8 cellular contexts compared by ENCODE assay signal in the genomic region with DNA sequence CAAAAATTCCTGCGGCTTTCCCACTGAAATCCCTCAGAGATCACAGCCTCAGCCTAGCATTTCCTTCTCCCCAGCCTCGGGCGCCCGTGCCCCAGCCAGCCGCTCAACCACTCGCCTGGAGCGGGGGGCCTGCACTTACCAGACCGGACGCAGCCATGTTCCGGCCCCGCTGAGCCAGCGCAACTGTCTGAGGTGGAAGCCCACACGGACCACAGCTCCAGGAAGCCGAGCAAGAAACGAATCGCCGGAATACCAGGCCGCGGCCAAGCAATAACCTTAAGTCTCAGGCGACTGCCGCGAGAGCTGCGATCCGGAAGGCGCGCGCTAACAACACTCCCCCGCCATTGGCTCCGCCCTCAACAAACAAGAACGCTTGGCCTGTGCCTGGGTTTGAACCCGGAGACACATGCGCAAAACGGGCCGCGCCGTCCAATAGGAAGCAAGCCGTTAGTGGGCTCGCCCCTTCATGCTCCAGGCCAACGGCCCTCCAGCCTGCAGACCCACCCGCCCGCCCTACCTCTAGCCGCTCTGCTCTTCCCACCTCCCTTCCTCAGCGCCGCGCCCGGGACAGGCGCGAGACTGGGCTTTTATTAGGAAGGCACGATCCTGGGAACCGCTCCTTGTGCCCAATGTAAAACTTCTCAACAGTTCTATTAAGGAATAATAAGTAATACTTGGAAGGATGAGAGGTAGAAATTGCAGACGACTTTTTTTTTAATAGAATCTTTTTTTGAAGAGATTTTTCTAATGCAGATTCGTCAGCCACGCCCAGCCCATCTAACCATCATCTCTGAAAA. TPM values are rescaled to one million over a fixed set of nuclear protein-coding genes. Genes with fewer than 3 reads are reported as not detected.
DNase-seq lines count a peak whose midpoint lies in the region; ATAC-seq and TF ChIP-seq lines count a peak whose summit lies in the region.

A gene with protein sequence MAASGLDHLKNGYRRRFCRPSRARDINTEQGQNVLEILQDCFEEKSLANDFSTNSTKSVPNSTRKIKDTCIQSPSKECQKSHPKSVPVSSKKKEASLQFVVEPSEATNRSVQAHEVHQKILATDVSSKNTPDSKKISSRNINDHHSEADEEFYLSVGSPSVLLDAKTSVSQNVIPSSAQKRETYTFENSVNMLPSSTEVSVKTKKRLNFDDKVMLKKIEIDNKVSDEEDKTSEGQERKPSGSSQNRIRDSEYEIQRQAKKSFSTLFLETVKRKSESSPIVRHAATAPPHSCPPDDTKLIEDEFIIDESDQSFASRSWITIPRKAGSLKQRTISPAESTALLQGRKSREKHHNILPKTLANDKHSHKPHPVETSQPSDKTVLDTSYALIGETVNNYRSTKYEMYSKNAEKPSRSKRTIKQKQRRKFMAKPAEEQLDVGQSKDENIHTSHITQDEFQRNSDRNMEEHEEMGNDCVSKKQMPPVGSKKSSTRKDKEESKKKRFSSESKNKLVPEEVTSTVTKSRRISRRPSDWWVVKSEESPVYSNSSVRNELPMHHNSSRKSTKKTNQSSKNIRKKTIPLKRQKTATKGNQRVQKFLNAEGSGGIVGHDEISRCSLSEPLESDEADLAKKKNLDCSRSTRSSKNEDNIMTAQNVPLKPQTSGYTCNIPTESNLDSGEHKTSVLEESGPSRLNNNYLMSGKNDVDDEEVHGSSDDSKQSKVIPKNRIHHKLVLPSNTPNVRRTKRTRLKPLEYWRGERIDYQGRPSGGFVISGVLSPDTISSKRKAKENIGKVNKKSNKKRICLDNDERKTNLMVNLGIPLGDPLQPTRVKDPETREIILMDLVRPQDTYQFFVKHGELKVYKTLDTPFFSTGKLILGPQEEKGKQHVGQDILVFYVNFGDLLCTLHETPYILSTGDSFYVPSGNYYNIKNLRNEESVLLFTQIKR (minus strand): TSS at position 305 of the 797 bp plus-strand sequence. CDS start 148 bp downstream, at position 157.

- H3K4me3 Mint-ChIP-seq in activated T-helper 1 cell treated with anti-CD3 and anti-CD28 coated beads, Interleukin-12 subunit alpha, Interleukin-12 subunit beta, Interleukin-2, Interleukin-4 antibody, amounts not matched to agents 30 ng/mL and 10 ng/mL and 1 ng/mL, durations not matched to agents 14 hours and 24 hours and 36 hours, result peak within 1 kb of the TSS; percentile 100
- H3K4me3 Mint-ChIP-seq in naive thymus-derived CD4-positive, alpha-beta T cell, result peak within 1 kb of the TSS; percentile 92 to 100 (median 98)
- H3K4me3 Mint-ChIP-seq in stimulated activated naive B cell treated with anti-CD40 and anti-IgM and Interleukin-4, amounts not matched to agents 10 μg/mL and 1 μg/mL and 100 μg/mL, for 72 hours, result peak within 1 kb of the TSS; percentile 98 to 99

- H3F3A ChIP-seq in GM23248 (ENCODE audit: insufficient read depth), result no peaks in the 10 kb centered on the region

- H2AFZ ChIP-seq in DND-41 (ENCODE audit: low read depth, low read length) (peak within 1 kb of the TSS; percentile 93), GM23248 (peak within 1 kb of the TSS; percentile 97)

- WGBS in GM23248 (ENCODE audit: low coverage in 1 of 2, low lambda C conversion rate in 2 of 2, missing lambda C conversion rate in 2 of 2), 2 experiments, result 1% methylated on average over 42 to 51 of the region's 53 CpGs

- peaks cover 47% of the 10 kb centered on the region for H3K4me1 Mint-ChIP-seq in activated T-helper 1 cell treated with anti-CD3 and anti-CD28 coated beads, Interleukin-12 subunit alpha, Interleukin-12 subunit beta, Interleukin-2, Interleukin-4 antibody, amounts not matched to agents 30 ng/mL and 10 ng/mL and 1 ng/mL, durations not matched to agents 14 hours and 24 hours and 36 hours (ENCODE audit: low read depth)
- H3K4me1 Mint-ChIP-seq in naive thymus-derived CD4-positive, alpha-beta T cell, result peaks cover 16 to 60% (median 40%) of the 10 kb centered on the region in 7 donors
- H3K4me1 Mint-ChIP-seq in stimulated activated naive B cell treated with anti-CD40 and anti-IgM and Interleukin-4, amounts not matched to agents 10 μg/mL and 1 μg/mL and 100 μg/mL, for 72 hours, result peaks cover 8 to 27% of the 10 kb centered on the region in 2 donors

- peak; percentile 96 for ATAC-seq in DND-41 (ENCODE audit: insufficient read depth, low read depth)
- peak; percentile 94 for ATAC-seq in naive thymus-derived CD4-positive, alpha-beta T cell
- ATAC-seq in stimulated activated naive B cell treated with anti-CD40 and anti-IgM and Interleukin-4, amounts not matched to agents 10 μg/mL and 1 μg/mL and 100 μg/mL, for 72 hours (replicated peaks), result peak; percentile 96

- peak within 1 kb of the TSS; percentile 98 for H3K27ac Mint-ChIP-seq in activated T-helper 1 cell treated with anti-CD3 and anti-CD28 coated beads, Interleukin-12 subunit alpha, Interleukin-12 subunit beta, Interleukin-2, Interleukin-4 antibody, amounts not matched to agents 30 ng/mL and 10 ng/mL and 1 ng/mL, durations not matched to agents 14 hours and 24 hours and 36 hours
- peak within 1 kb of the TSS; percentile 98 to 100 (median 100) for H3K27ac Mint-ChIP-seq in naive thymus-derived CD4-positive, alpha-beta T cell
- peak within 1 kb of the TSS; percentile 100 for H3K27ac Mint-ChIP-seq in stimulated activated naive B cell treated with anti-CD40 and anti-IgM and Interleukin-4, amounts not matched to agents 10 μg/mL and 1 μg/mL and 100 μg/mL, for 72 hours

- DNase-seq in DND-41 (peak; percentile 97), GM23248 (peak; percentile 99), Kasumi-1 (lab: John Stamatoyannopoulos, UW) (peak; percentile 98), RPMI7951 (ENCODE audit: low read depth) (peak; percentile 96), fibroblast of gingiva (ENCODE audit: low read depth) (peak; percentile 97)
- peak; percentile 90 for DNase-seq in activated T-helper 1 cell treated with anti-CD3 and anti-CD28 coated beads, Interleukin-12 subunit alpha, Interleukin-12 subunit beta, Interleukin-2, Interleukin-4 antibody, amounts not matched to agents 30 ng/mL and 10 ng/mL and 1 ng/mL, durations not matched to agents 14 hours and 24 hours and 36 hours (ENCODE audit: low spot score)
- peak; percentile 74 to 91 (median 87) for DNase-seq in naive thymus-derived CD4-positive, alpha-beta T cell
- peak; percentile 95 for DNase-seq in stimulated activated naive B cell treated with anti-CD40 and anti-IgM and Interleukin-4, amounts not matched to agents 10 μg/mL and 1 μg/mL and 100 μg/mL, for 72 hours

- TF ChIP-seq CTCF in DND-41 (IDR thresholded peaks at IDR 0.05; ENCODE audit: borderline replicate concordance, extremely low read depth, low read length, poor library complexity, severe bottlenecking), result no peak

- no peaks in the 10 kb centered on the region for H3K27me3 Mint-ChIP-seq in activated T-helper 1 cell treated with anti-CD3 and anti-CD28 coated beads, Interleukin-12 subunit alpha, Interleukin-12 subunit beta, Interleukin-2, Interleukin-4 antibody, amounts not matched to agents 30 ng/mL and 10 ng/mL and 1 ng/mL, durations not matched to agents 14 hours and 24 hours and 36 hours (ENCODE audit: insufficient read depth)
- H3K27me3 Mint-ChIP-seq in naive thymus-derived CD4-positive, alpha-beta T cell, result no peaks in the 10 kb centered on the region
- no peaks in the 10 kb centered on the region for H3K27me3 Mint-ChIP-seq in stimulated activated naive B cell treated with anti-CD40 and anti-IgM and Interleukin-4, amounts not matched to agents 10 μg/mL and 1 μg/mL and 100 μg/mL, for 72 hours

- no peaks in the 10 kb centered on the region for H3K27me3 ChIP-seq in DND-41 (ENCODE audit: insufficient read depth, low read length, poor library complexity)
- no peaks in the 10 kb centered on the region for H3K27me3 ChIP-seq in GM23248 (replicated peaks; ENCODE audit: insufficient read depth)
- no peaks in the 10 kb centered on the region for H3K27me3 ChIP-seq in naive thymus-derived CD4-positive, alpha-beta T cell (ENCODE audit: control insufficient read depth in 2 of 2, insufficient read depth in 2 of 2, low read length in 2 of 2)

- H3K36me3 Mint-ChIP-seq in activated T-helper 1 cell treated with anti-CD3 and anti-CD28 coated beads, Interleukin-12 subunit alpha, Interleukin-12 subunit beta, Interleukin-2, Interleukin-4 antibody, amounts not matched to agents 30 ng/mL and 10 ng/mL and 1 ng/mL, durations not matched to agents 14 hours and 24 hours and 36 hours (ENCODE audit: low read depth), result peaks cover 26% of the 10 kb centered on the region
- peaks cover 0 to 18% (median 6%) of the 10 kb centered on the region in 5 donors for H3K36me3 Mint-ChIP-seq in naive thymus-derived CD4-positive, alpha-beta T cell
- peaks cover 6 to 18% of the 10 kb centered on the region in 2 donors for H3K36me3 Mint-ChIP-seq in stimulated activated naive B cell treated with anti-CD40 and anti-IgM and Interleukin-4, amounts not matched to agents 10 μg/mL and 1 μg/mL and 100 μg/mL, for 72 hours

- peaks cover 33% of the 10 kb centered on the region for H3K36me3 ChIP-seq in DND-41 (ENCODE audit: insufficient read depth, low read length)
- H3K36me3 ChIP-seq in GM23248 (ENCODE audit: low read depth), result 0 out of 2 replicates have a peak, but pooled peaks cover 12% of the 10 kb centered on the region
- H3K36me3 ChIP-seq in naive thymus-derived CD4-positive, alpha-beta T cell (ENCODE audit: control insufficient read depth in 2 of 3, insufficient read depth in 3 of 3, low read length in 3 of 3), result peaks cover 0 to 4% (median 0%) of the 10 kb centered on the region in 3 experiments

- H3K79me2 ChIP-seq in DND-41 (ENCODE audit: insufficient read depth, low read length) (peaks cover 62% of the 10 kb centered on the region), GM23248 (ENCODE audit: insufficient read depth) (peaks cover 47% of the 10 kb centered on the region)

- 0 out of 2 replicates have a peak, but pooled peaks cover 7% of the 10 kb centered on the region for H4K20me1 ChIP-seq in DND-41 (ENCODE audit: insufficient read depth, low read length)
- no peaks in the 10 kb centered on the region for H4K20me1 ChIP-seq in GM23248 (ENCODE audit: insufficient read depth)

- CTCF ChIA-PET in naive thymus-derived CD4-positive, alpha-beta T cell (lab: Charles Lee), result interaction anchor here (1.1 to 1.2 kb wide), 2 partner anchors 34 to 79 kb away, joined by 3 read pairs; no protein-coding TSS in a partner anchor

- H3K9me3 ChIP-seq in DND-41 (ENCODE audit: insufficient read depth, low read length, severe bottlenecking) (no peaks in the 10 kb centered on the region), GM23248 (ENCODE audit: low read depth) (no peaks in the 10 kb centered on the region)
- H3K9me3 ChIP-seq in naive thymus-derived CD4-positive, alpha-beta T cell (ENCODE audit: control insufficient read depth in 2 of 3, low read length in 3 of 3), result no peaks in the 10 kb centered on the region

- H3K9me2 ChIP-seq in GM23248 (ENCODE audit: insufficient read depth), result no peaks in the 10 kb centered on the region

- peak within 1 kb of the TSS; percentile 81 for H3K4me2 ChIP-seq in DND-41 (ENCODE audit: insufficient read depth, low read length)
- peak within 1 kb of the TSS; percentile 82 for H3K4me2 ChIP-seq in GM23248 (ENCODE audit: unreplicated experiment)

- in situ Hi-C loops in GM23248 (cut with MboI), result no loop called here

- H3K27ac ChIP-seq in DND-41 (ENCODE audit: low read length) (peak within 1 kb of the TSS; percentile 94), GM23248 (peak within 1 kb of the TSS; percentile 95)
- peak within 1 kb of the TSS; percentile 98 for H3K27ac ChIP-seq in naive thymus-derived CD4-positive, alpha-beta T cell (ENCODE audit: low read depth, low read length)

- H3K9me3 Mint-ChIP-seq in activated T-helper 1 cell treated with anti-CD3 and anti-CD28 coated beads, Interleukin-12 subunit alpha, Interleukin-12 subunit beta, Interleukin-2, Interleukin-4 antibody, amounts not matched to agents 30 ng/mL and 10 ng/mL and 1 ng/mL, durations not matched to agents 14 hours and 24 hours and 36 hours, result no peaks in the 10 kb centered on the region
- peaks cover 0 to 2% (median 0%) of the 10 kb centered on the region in 11 donors for H3K9me3 Mint-ChIP-seq in naive thymus-derived CD4-positive, alpha-beta T cell
- no peaks in the 10 kb centered on the region for H3K9me3 Mint-ChIP-seq in stimulated activated naive B cell treated with anti-CD40 and anti-IgM and Interleukin-4, amounts not matched to agents 10 μg/mL and 1 μg/mL and 100 μg/mL, for 72 hours

- H3K9ac ChIP-seq in DND-41 (ENCODE audit: low read depth, low read length), result peak within 1 kb of the TSS; percentile 88
- peak within 1 kb of the TSS; percentile 99 for H3K9ac ChIP-seq in GM23248

- H3K4me1 ChIP-seq in DND-41 (ENCODE audit: insufficient read depth, low read length) (peaks cover 49% of the 10 kb centered on the region), GM23248 (ENCODE audit: insufficient read depth) (peaks cover 15% of the 10 kb centered on the region; the same call in 1 of the 2 replicates)
- H3K4me1 ChIP-seq in naive thymus-derived CD4-positive, alpha-beta T cell (ENCODE audit: control insufficient read depth in 2 of 2, insufficient read depth in 2 of 2, low read length in 2 of 2), result peaks cover 5 to 24% of the 10 kb centered on the region in 2 donors

- intact Hi-C loops in activated T-helper 1 cell treated with anti-CD3 and anti-CD28 coated beads, Interleukin-12 subunit alpha, Interleukin-12 subunit beta, Interleukin-2, Interleukin-4 antibody, amounts not matched to agents 30 ng/mL and 10 ng/mL and 1 ng/mL, durations not matched to agents 14 hours and 24 hours and 36 hours (cut with micrococcal nuclease), result loop anchor here (1.0 to 2.0 kb wide), 7 partner anchors 13 to 805 kb away; a partner anchor contains a TSS
- intact Hi-C loops in naive thymus-derived CD4-positive, alpha-beta T cell (cut with micrococcal nuclease), result loop anchor here (1.0 to 5.0 kb wide), 6 partner anchors 13 to 805 kb away; a partner anchor contains a TSS

- POLR2A ChIA-PET in naive thymus-derived CD4-positive, alpha-beta T cell (lab: Charles Lee), result interaction anchor here (0.7 to 3.0 kb wide), 13 partner anchors 8 to 155 kb away, joined by 3 to 29 read pairs (median 4); a partner anchor contains a TSS

- H3K4me3 ChIP-seq in DND-41 (ENCODE audit: low read depth in 1 of 2, low read length in 2 of 2) (peak within 1 kb of the TSS; percentile 75 to 87), GM23248 (peak within 1 kb of the TSS; percentile 96)
- H3K4me3 ChIP-seq in naive thymus-derived CD4-positive, alpha-beta T cell (ENCODE audit: low read length), result peak within 1 kb of the TSS; percentile 94

RNA-seq across cellular contexts. Expression of the gene that starts here (rescaled TPM):
- 6.6 and 11.3 TPM in 2 replicates for total RNA-seq in GM23248 (2014; rRNA removed; shearing (Covaris generic))
- polyA plus RNA-seq in GM23248 (2016; fragmentation: Nextera tagmentation; extraction: Ambion mirVana), result 8.4 and 10.1 TPM in 2 replicates
- total RNA-seq in RPMI7951 (2014; rRNA removed; shearing (Covaris generic)), result 15.0 and 17.5 TPM in 2 replicates
- 27.7 and 29.2 TPM in 2 replicates for total RNA-seq in activated T-helper 1 cell treated with anti-CD3 and anti-CD28 coated beads, Interleukin-12 subunit alpha, Interleukin-12 subunit beta, Interleukin-2, Interleukin-4 antibody, amounts not matched to agents 30 ng/mL and 10 ng/mL and 1 ng/mL, durations not matched to agents 14 hours and 24 hours and 36 hours
- total RNA-seq in naive thymus-derived CD4-positive, alpha-beta T cell, result 10 to 100 TPM; 33.9 to 89.7 (median 63.8) TPM
- polyA plus RNA-seq in naive thymus-derived CD4-positive, alpha-beta T cell, result 10 to 100 TPM; 17.5 to 20.4 TPM

Comparison
In these comparisons a context has a peak if more than half of its experiments do, and no peak if none do; other contexts are left out.
1. Peak in every context shown above with its lines: DNase-seq, ATAC-seq, H3K4me3 ChIP-seq and H3K27ac ChIP-seq.